In the genomic region with DNA sequence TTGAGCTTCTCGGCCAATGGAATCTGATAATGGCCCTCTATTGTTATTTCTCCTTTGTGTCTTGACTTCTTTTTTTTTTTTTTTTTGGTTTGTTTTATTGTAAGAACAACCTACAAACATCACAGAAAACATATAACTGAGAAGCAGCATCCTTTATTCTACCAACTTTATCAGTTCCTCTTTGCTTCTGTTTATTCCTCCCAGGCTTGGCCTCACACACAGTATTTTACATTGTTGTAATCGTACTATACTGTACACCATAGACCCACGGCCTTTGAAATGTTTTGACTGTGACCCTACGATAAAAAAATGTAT, we compare ENCODE assay signal across 8 cellular contexts. TPM values are rescaled to one million over a fixed set of nuclear protein-coding genes. Genes with fewer than 3 reads are reported as not detected.
DNase-seq lines count a peak whose midpoint lies in the region; ATAC-seq, FAIRE-seq and TF ChIP-seq lines count a peak whose summit lies in the region.

No MANE protein-coding gene starts in this region.

- H3K27me3 ChIP-seq in HUES6 (ENCODE audit: control insufficient read depth, insufficient read depth, low read length): no peaks in the 10 kb centered on the region
- H3K27me3 ChIP-seq in breast epithelium: no peaks in the 10 kb centered on the region
- H3K27me3 ChIP-seq in muscle layer of duodenum (ENCODE audit: low read depth, low read length): no peaks in the 10 kb centered on the region

- TF ChIP-seq POLR2A in A549 (IDR thresholded peaks at IDR 0.05; ENCODE audit: low read length) (no peak), breast epithelium (IDR thresholded peaks at IDR 0.05) (no peak)

- H3K4me2 ChIP-seq in A549: peak overlapping the region; percentile 81

- CTCF ChIA-PET in A549 (lab: Yijun Ruan, JAX): interaction anchor here (0.6 to 1.7 kb wide), 6 partner anchors 15 to 174 kb away, joined by 3 to 6 read pairs (median 4); no protein-coding TSS in a partner anchor

- POLR2A ChIA-PET in A549 (lab: Yijun Ruan, JAX): interaction anchor here (0.7 kb wide), 1 partner anchor 67 kb away, joined by 4 read pairs; a partner anchor contains a TSS

- intact Hi-C loops in breast epithelium (cut with DNase I; ENCODE audit: low total_unique reads): no loop called here

- ATAC-seq in A549 (no peak), GM21737 (IDR thresholded peaks at IDR 0.05; ENCODE audit: unreplicated experiment) (no peak)

- H3K27ac ChIP-seq in A549 (peak overlapping the region; percentile 71 to 93; a peak in 5 of 6 replicates), HUES6 (ENCODE audit: low read depth, low read length) (no peak overlapping the region), breast epithelium (no peak overlapping the region), muscle layer of duodenum (ENCODE audit: low read length) (no peak overlapping the region)

- H3K36me3 ChIP-seq in HUES6 (ENCODE audit: control insufficient read depth, insufficient read depth, low read length) (no peaks in the 10 kb centered on the region), breast epithelium (no peaks in the 10 kb centered on the region), muscle layer of duodenum (ENCODE audit: control insufficient read depth in 1 of 2, insufficient read depth in 2 of 2, low read length in 2 of 2) (no peaks in the 10 kb centered on the region)

- DNase-seq in A549 (ENCODE audit: low read depth in 1 of 2, low spot score in 1 of 2) (no peak), breast epithelium (ENCODE audit: low spot score in 2 of 2) (no peak), mucosa of gallbladder (ENCODE audit: low spot score) (no peak), NCI-H146 (lab: John Stamatoyannopoulos, UW) (no peak), NCI-H774 (lab: John Stamatoyannopoulos, UW) (no peak)

- TF ChIP-seq CTCF in A549 (IDR thresholded peaks at IDR 0.05) (no peak), breast epithelium (IDR thresholded peaks at IDR 0.05) (no peak)

- FAIRE-seq in A549 (lab: Jason Lieb, UNC): no peak

- peak overlapping the region; percentile 49 for H3K4me3 ChIP-seq in A549
- H3K4me3 ChIP-seq in HUES6 (ENCODE audit: low read depth, low read length): peak overlapping the region; percentile 66
- H3K4me3 ChIP-seq in breast epithelium: peak overlapping the region in 2 of 3 donors; percentile 73
- H3K4me3 ChIP-seq in muscle layer of duodenum (ENCODE audit: low read depth in 1 of 2, low read length in 2 of 2): peak overlapping the region; percentile 79 to 91

- 43% methylated on average over 4 of the region's 4 CpGs for WGBS in A549 (ENCODE audit: missing lambda C conversion rate)

- no peaks in the 10 kb centered on the region for H3K9me3 ChIP-seq in A549
- H3K9me3 ChIP-seq in HUES6 (ENCODE audit: control insufficient read depth, insufficient read depth, low read depth, low read length): no peaks in the 10 kb centered on the region
- no peaks in the 10 kb centered on the region for H3K9me3 ChIP-seq in breast epithelium
- no peaks in the 10 kb centered on the region for H3K9me3 ChIP-seq in muscle layer of duodenum (ENCODE audit: control insufficient read depth in 1 of 2, low read length in 2 of 2)

- no peak for TF ChIP-seq RAD21 in A549 (conservative IDR thresholded peaks at IDR 0.05 in 1 of 2, IDR thresholded peaks at IDR 0.05 in 1 of 2)

- H3K4me1 ChIP-seq in A549: peaks cover 4% of the 10 kb centered on the region; the same call in 1 of the 3 replicates
- no peaks in the 10 kb centered on the region; the same call in 1 of the 2 replicates for H3K4me1 ChIP-seq in HUES6 (ENCODE audit: control insufficient read depth, insufficient read depth, low read length)
- H3K4me1 ChIP-seq in breast epithelium: no peaks in the 10 kb centered on the region
- H3K4me1 ChIP-seq in muscle layer of duodenum (ENCODE audit: control insufficient read depth in 1 of 2, insufficient read depth in 2 of 2, low read length in 2 of 2): peaks cover 6 to 8% of the 10 kb centered on the region in 2 donors

- H3K9ac ChIP-seq in HUES6 (ENCODE audit: low read length): no peak overlapping the region

- TF ChIP-seq EP300 in A549 (IDR thresholded peaks at IDR 0.05): no peak

TF ChIP-seq in A549, 52 proteins besides CTCF, POLR2A, EP300 and RAD21:
- no peak for TF ChIP-seq RCOR1 (IDR thresholded peaks at IDR 0.05; ENCODE audit: low read depth, low read length)
- no peak for TF ChIP-seq TFCP2L1 (CRISPR knock-in tag; IDR thresholded peaks at IDR 0.05)
- no peak for TF ChIP-seq ZC3H11A (IDR thresholded peaks at IDR 0.05)
- TF ChIP-seq NR3C1 (IDR thresholded peaks at IDR 0.05): no peak
- TF ChIP-seq, protein P1, sequence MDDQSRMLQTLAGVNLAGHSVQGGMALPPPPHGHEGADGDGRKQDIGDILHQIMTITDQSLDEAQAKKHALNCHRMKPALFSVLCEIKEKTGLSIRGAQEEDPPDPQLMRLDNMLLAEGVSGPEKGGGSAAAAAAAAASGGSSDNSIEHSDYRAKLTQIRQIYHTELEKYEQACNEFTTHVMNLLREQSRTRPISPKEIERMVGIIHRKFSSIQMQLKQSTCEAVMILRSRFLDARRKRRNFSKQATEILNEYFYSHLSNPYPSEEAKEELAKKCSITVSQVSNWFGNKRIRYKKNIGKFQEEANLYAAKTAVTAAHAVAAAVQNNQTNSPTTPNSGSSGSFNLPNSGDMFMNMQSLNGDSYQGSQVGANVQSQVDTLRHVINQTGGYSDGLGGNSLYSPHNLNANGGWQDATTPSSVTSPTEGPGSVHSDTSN (IDR thresholded peaks at IDR 0.05): no peak
- TF ChIP-seq CHD2 (IDR thresholded peaks at IDR 0.05; ENCODE audit: low read length, partially characterized antibody): no peak
- no peak for TF ChIP-seq FOSL2 (IDR thresholded peaks at IDR 0.05)
- no peak for TF ChIP-seq FOSL2 (CRISPR knock-in tag; IDR thresholded peaks at IDR 0.05)
- no peak for TF ChIP-seq ZNF302 (CRISPR knock-in tag; IDR thresholded peaks at IDR 0.05)
- no peak for TF ChIP-seq NFE2L2 (conservative IDR thresholded peaks at IDR 0.05; ENCODE audit: low read length)
- TF ChIP-seq SREBF2 (IDR thresholded peaks at IDR 0.05): no peak
- TF ChIP-seq RNF2 (IDR thresholded peaks at IDR 0.05; ENCODE audit: borderline replicate concordance, low read depth): no peak
- no peak for TF ChIP-seq EHMT2 (IDR thresholded peaks at IDR 0.05; ENCODE audit: low read depth)
- TF ChIP-seq RARB (CRISPR knock-in tag; IDR thresholded peaks at IDR 0.05): no peak
- TF ChIP-seq, protein P2, sequence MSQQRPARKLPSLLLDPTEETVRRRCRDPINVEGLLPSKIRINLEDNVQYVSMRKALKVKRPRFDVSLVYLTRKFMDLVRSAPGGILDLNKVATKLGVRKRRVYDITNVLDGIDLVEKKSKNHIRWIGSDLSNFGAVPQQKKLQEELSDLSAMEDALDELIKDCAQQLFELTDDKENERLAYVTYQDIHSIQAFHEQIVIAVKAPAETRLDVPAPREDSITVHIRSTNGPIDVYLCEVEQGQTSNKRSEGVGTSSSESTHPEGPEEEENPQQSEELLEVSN (IDR thresholded peaks at IDR 0.05; ENCODE audit: borderline replicate concordance, low read depth): no peak

RNA-seq across cellular contexts. Expression of a gene that starts 0.6 kb away (rescaled TPM):
- polyA plus RNA-seq in A549 (2011; rRNA removed) (35.1 and 48.2 TPM in 2 replicates), A549 (2017; fragmentation: RNase III; extraction: RNeasy Plus Mini Kit Qiagen cat#74134 plus additional on column Dnase treatment) (37.5 to 41.9 TPM (median 39.1 TPM) in 3 replicates)
- polyA plus RNA-seq in A549 (2012; cell fraction: cytosol; rRNA removed): 58.1 and 76.0 TPM in 2 replicates
- 41.1 and 64.1 TPM in 2 replicates for polyA plus RNA-seq in A549 (2012; cell fraction: nucleus; rRNA removed)
- 14.0 TPM in 2 replicates for polyA minus RNA-seq in A549 (2011; rRNA and poly(A)+ RNA removed)
- total RNA-seq in breast epithelium (10 to 100 TPM; 14.1 to 39.3 (median 14.8) TPM), mucosa of gallbladder (12.9 TPM)

Comparison
In these comparisons a context has a peak if more than half of its experiments do, and no peak if none do; other contexts are left out.
1. H3K27ac ChIP-seq: peak in A549 (2 of 2); none in HUES6 (single experiment), breast epithelium (0 of 2) and muscle layer of duodenum (single experiment).
2. Peak in every context shown above with its lines, with median percentiles within 50 percentile points of each other: H3K4me3 ChIP-seq.